ENCODE assay signal across 24 cellular contexts in genomic region chr1:101005191-101005590, GRCh38. TPM values are rescaled to one million over a fixed set of nuclear protein-coding genes. Genes with fewer than 3 reads are reported as not detected.
A peak's percentile ranks its signal among the peaks of the same experiment; 100 is the strongest.
DNase-seq lines count a peak whose midpoint lies in the region; ATAC-seq, FAIRE-seq and TF ChIP-seq lines count a peak whose summit lies in the region.
"Had no signal": no experiment of that assay in that cellular context is flagged by ENCODE, and none has a peak within 500 bp of the region (broad histone marks: within the 10 kb centered on the region; RNA-seq: fewer than 3 reads in every experiment).

No MANE protein-coding gene starts in this region.

- H3K4me3 ChIP-seq in IMR-90 (ENCODE audit: insufficient read depth, low read depth, low read length) (no peak overlapping the region), GM12878 (no peak overlapping the region)
- H3K4me3 ChIP-seq in effector memory CD4-positive, alpha-beta T cell (ENCODE audit: insufficient read depth, low read depth, low read length, poor library complexity, severe bottlenecking): no peak overlapping the region
- H3K4me3 ChIP-seq: cardiac muscle cell, heart left ventricle, MG63, pancreas, stomach, tibial nerve had no signal

- POLR2A ChIA-PET in activated CD4-positive, alpha-beta T cell treated with anti-CD3 and anti-CD28 coated beads, Interleukin-2, amount 10 ng/mL, durations not matched to agents 7 days and 5 days (lab: Charles Lee): no interaction called here
- POLR2A ChIA-PET in IMR-90 (lab: Charles Lee; ENCODE audit: unreplicated experiment) (no interaction called here), GM12878 (lab: Charles Lee) (no interaction called here)

- H3K9me1 ChIP-seq in IMR-90 (ENCODE audit: insufficient read depth, low read length): peaks cover 7% of the 10 kb centered on the region; the same call in 1 of the 2 replicates

- H3K27ac ChIP-seq in IMR-90 (ENCODE audit: insufficient read depth, low read length) (peak overlapping the region; percentile 49; the same call in 1 of the 2 replicates), GM12878 (ENCODE audit: control insufficient read depth, insufficient read depth) (no peak overlapping the region)
- no peak overlapping the region for H3K27ac ChIP-seq in effector memory CD4-positive, alpha-beta T cell (ENCODE audit: insufficient read depth, low read length, poor library complexity, severe bottlenecking)
- H3K27ac ChIP-seq: cardiac muscle cell, pancreas, tibial nerve, WERI-Rb-1 had no signal

- no peak overlapping the region for H2BK120ac ChIP-seq in IMR-90 (ENCODE audit: low read depth, low read length)

- H2AK9ac ChIP-seq in IMR-90 (replicated peaks; ENCODE audit: low read depth, low read length, poor library complexity): no peak overlapping the region

- DNase-seq in activated CD4-positive, alpha-beta T cell treated with anti-CD3 and anti-CD28 coated beads, Interleukin-2, amount 10 ng/mL, durations not matched to agents 7 days and 5 days: no peak
- no peak for DNase-seq in activated CD4-positive, alpha-beta T cell treated with anti-CD3 and anti-CD28 coated beads, Interleukin-2, amount 50 U/mL, for 48 hours
- DNase-seq in IMR-90 (no peak), GM12878 (ENCODE audit: low read depth, low spot score) (no peak), osteocyte (ENCODE audit: extremely low spot score, unreplicated experiment) (no peak), putamen (ENCODE audit: low spot score) (no peak), NCI-H1930 (lab: John Stamatoyannopoulos, UW) (no peak)
- DNase-seq in effector memory CD4-positive, alpha-beta T cell: no peak
- DNase-seq: amygdala, heart left ventricle, left cardiac atrium, MG63, naive B cell, NCI-H146, NCI-H524 treated with DMSO at 0.1 percent for 48 hours, pancreas, right cardiac atrium, stomach, WERI-Rb-1 had no signal

- H2AK5ac ChIP-seq in IMR-90 (ENCODE audit: low read depth, low read length): no peak overlapping the region

- peaks cover 69% of the 10 kb centered on the region for H3K36me3 Mint-ChIP-seq in activated CD4-positive, alpha-beta T cell treated with anti-CD3 and anti-CD28 coated beads, Interleukin-2, amount 10 ng/mL, durations not matched to agents 7 days and 5 days (ENCODE audit: low read depth)
- H3K36me3 Mint-ChIP-seq in osteocyte (ENCODE audit: unreplicated experiment): peaks cover 19% of the 10 kb centered on the region

- dilution Hi-C loops in IMR-90 (cut with HindIII; ENCODE audit: low sequenced_read_pairs, unreplicated experiment): no loop called here

- no peak overlapping the region for H2BK5ac ChIP-seq in IMR-90 (ENCODE audit: low read depth, low read length, poor library complexity, severe bottlenecking)

- no peak for FAIRE-seq in GM12878 (lab: Jason Lieb, UNC)
- FAIRE-seq: D721Med, H54, HepG2, pancreas had no signal

- no peak overlapping the region for H3K56ac ChIP-seq in IMR-90 (ENCODE audit: extremely low read depth, insufficient read depth, low read length)

- SMC1A ChIA-PET in GM12878 (lab: Charles Lee; ENCODE audit: uncharacterized antibody, unreplicated experiment): interaction anchor here (1.3 to 2.5 kb wide), 3 partner anchors 8 to 19 kb away, joined by 3 to 8 read pairs (median 6); no protein-coding TSS in a partner anchor

- RAD21 ChIA-PET in GM12878 (lab: Charles Lee; ENCODE audit: unreplicated experiment): interaction anchor here (1.0 to 1.2 kb wide), 2 partner anchors 17 to 284 kb away, joined by 3 read pairs; no protein-coding TSS in a partner anchor

- H4K91ac ChIP-seq in IMR-90 (ENCODE audit: insufficient read depth, low read depth, low read length): no peak overlapping the region

- 0 out of 4 replicates have a peak, but pooled peaks cover 0 to 8% of the 10 kb centered on the region in 2 experiments for H3K79me1 ChIP-seq in IMR-90 (ENCODE audit: low read depth in 1 of 2, low read length in 2 of 2)

- H3K27ac Mint-ChIP-seq in activated CD4-positive, alpha-beta T cell treated with anti-CD3 and anti-CD28 coated beads, Interleukin-2, amount 10 ng/mL, durations not matched to agents 7 days and 5 days: peak overlapping the region; percentile 31
- H3K27ac Mint-ChIP-seq in osteocyte (ENCODE audit: unreplicated experiment): peak overlapping the region; percentile 1

- TF ChIP-seq POLR2A in IMR-90 (IDR thresholded peaks at IDR 0.05; ENCODE audit: low read depth, low read length) (no peak), GM12878 (IDR thresholded peaks at IDR 0.05; ENCODE audit: low read depth, low read length) (no peak)

- H3K4me1 Mint-ChIP-seq in activated CD4-positive, alpha-beta T cell treated with anti-CD3 and anti-CD28 coated beads, Interleukin-2, amount 10 ng/mL, durations not matched to agents 7 days and 5 days: peaks cover 55% of the 10 kb centered on the region
- peaks cover 38% of the 10 kb centered on the region for H3K4me1 Mint-ChIP-seq in osteocyte (ENCODE audit: unreplicated experiment)

- no CpG with 5 or more reads among the region's 1 CpG for WGBS in IMR-90 (ENCODE audit: extremely low coverage in 2 of 2, insufficient read length in 1 of 2), 2 experiments
- WGBS in GM12878 (ENCODE audit: insufficient coverage, insufficient replicate concordance, low lambda C conversion rate, missing lambda C conversion rate): 100% methylated on average over 1 of the region's 1 CpG

- H3K27me3 ChIP-seq in IMR-90 (ENCODE audit: control insufficient read depth, insufficient read depth, low read length): no peaks in the 10 kb centered on the region
- H3K27me3 ChIP-seq in GM12878 (replicated peaks in 1 of 2; ENCODE audit: control insufficient read depth in 2 of 2, insufficient read depth in 2 of 2, low read length in 1 of 2): no peaks in the 10 kb centered on the region
- H3K27me3 ChIP-seq in effector memory CD4-positive, alpha-beta T cell (replicated peaks; ENCODE audit: control insufficient read depth, insufficient read depth, low read length, poor library complexity, severe bottlenecking): no peaks in the 10 kb centered on the region
- H3K27me3 ChIP-seq: cardiac muscle cell, heart left ventricle, MG63, pancreas, stomach, tibial nerve had no signal

- H2AFZ ChIP-seq in IMR-90 (replicated peaks; ENCODE audit: low read length, poor library complexity): no peak overlapping the region
- H2AFZ ChIP-seq in GM12878 (ENCODE audit: control insufficient read depth, low read depth, low read length): no peak overlapping the region

- H3K9ac ChIP-seq in IMR-90 (ENCODE audit: low read depth, low read length) (no peak overlapping the region), GM12878 (ENCODE audit: control insufficient read depth, insufficient read depth, low read length) (no peak overlapping the region)

- TF ChIP-seq EP300 in GM12878 (IDR thresholded peaks at IDR 0.05; ENCODE audit: borderline replicate concordance in 1 of 2, control insufficient read depth in 1 of 2, low read depth in 2 of 2, low read length in 2 of 2): no peak

- no peaks in the 10 kb centered on the region for H3K79me2 ChIP-seq in GM12878 (ENCODE audit: control insufficient read depth, insufficient read depth, low read length)

- H3K36me3 ChIP-seq in IMR-90 (ENCODE audit: control insufficient read depth, insufficient read depth, low read length) (peaks cover 2% of the 10 kb centered on the region; the same call in 1 of the 2 replicates), GM12878 (ENCODE audit: control insufficient read depth in 2 of 2, insufficient read depth in 2 of 2, low read length in 1 of 2) (peaks cover 0 to 5% of the 10 kb centered on the region in 2 experiments; a peak in 1 of 4 replicates)
- peaks cover 6% of the 10 kb centered on the region for H3K36me3 ChIP-seq in effector memory CD4-positive, alpha-beta T cell (ENCODE audit: control insufficient read depth, insufficient read depth, low read length)
- H3K36me3 ChIP-seq: pancreas had no signal

- no peak overlapping the region for H3K23ac ChIP-seq in IMR-90 (ENCODE audit: low read depth, low read length)

- intact Hi-C loops in IMR-90 (cut with micrococcal nuclease): loop anchor here (5.0 kb wide), 1 partner anchor 232 kb away; the partner anchor contains the start of gene S1PR1
- intact Hi-C loops in GM12878 (cut with micrococcal nuclease; ENCODE audit: unreplicated experiment): loop anchor here (5.0 kb wide), 1 partner anchor 282 kb away; no protein-coding TSS in a partner anchor

- H2BK15ac ChIP-seq in IMR-90 (ENCODE audit: low read depth, low read length): no peak overlapping the region

- CTCF ChIA-PET in activated CD4-positive, alpha-beta T cell treated with anti-CD3 and anti-CD28 coated beads, Interleukin-2, amount 10 ng/mL, durations not matched to agents 7 days and 5 days (lab: Charles Lee): no interaction called here
- CTCF ChIA-PET in IMR-90 (lab: Yijun Ruan, JAX) (interaction anchor here (1.3 kb wide), 1 partner anchor 16 kb away, joined by 4 read pairs; no protein-coding TSS in a partner anchor), GM12878 (lab: Yijun Ruan, JAX) (interaction anchor here (1.2 to 1.3 kb wide), 2 partner anchors 12 to 233 kb away, joined by 3 read pairs; no protein-coding TSS in a partner anchor)

- no peak for TF ChIP-seq RAD21 in IMR-90 (IDR thresholded peaks at IDR 0.05; ENCODE audit: low read length)
- TF ChIP-seq RAD21 in GM12878 (IDR thresholded peaks at IDR 0.05; ENCODE audit: insufficient read depth, low read depth, low read length): no peak

- H3K9me3 Mint-ChIP-seq in activated CD4-positive, alpha-beta T cell treated with anti-CD3 and anti-CD28 coated beads, Interleukin-2, amount 10 ng/mL, durations not matched to agents 7 days and 5 days: peaks cover 9% of the 10 kb centered on the region
- no peaks in the 10 kb centered on the region for H3K9me3 Mint-ChIP-seq in osteocyte (ENCODE audit: unreplicated experiment)

- H3K9me3 ChIP-seq in IMR-90 (ENCODE audit: control insufficient read depth, insufficient read depth, low read length) (no peaks in the 10 kb centered on the region), GM12878 (replicated peaks; ENCODE audit: control insufficient read depth, insufficient read depth, low read length) (no peaks in the 10 kb centered on the region; the same call in 2 of the 3 replicates)
- H3K9me3 ChIP-seq in effector memory CD4-positive, alpha-beta T cell (ENCODE audit: control insufficient read depth, low read length): no peaks in the 10 kb centered on the region
- H3K9me3 ChIP-seq: heart left ventricle, MG63, pancreas, stomach, tibial nerve had no signal

- 0 out of 2 replicates have a peak overlapping the region, but pooled peaks have one; percentile 47 for H4K5ac ChIP-seq in IMR-90 (ENCODE audit: low read depth, low read length)

- no peaks in the 10 kb centered on the region for H4K20me1 ChIP-seq in IMR-90 (ENCODE audit: insufficient read depth, low read length)
- no peaks in the 10 kb centered on the region for H4K20me1 ChIP-seq in GM12878 (ENCODE audit: control insufficient read depth, insufficient read depth)

- H3K4ac ChIP-seq in IMR-90 (ENCODE audit: low read depth, low read length): no peak overlapping the region

- H3K4me3 Mint-ChIP-seq in activated CD4-positive, alpha-beta T cell treated with anti-CD3 and anti-CD28 coated beads, Interleukin-2, amount 10 ng/mL, durations not matched to agents 7 days and 5 days: no peak overlapping the region
- no peak overlapping the region for H3K4me3 Mint-ChIP-seq in osteocyte (ENCODE audit: unreplicated experiment)

- no peak for ATAC-seq in IMR-90 (ENCODE audit: low read depth)
- ATAC-seq in GM12878: no peak
- ATAC-seq: left cardiac atrium had no signal

- BruUV-seq in IMR-90 (replicated peaks; lab: Mats Ljungman, UMichigan) (no TSS peak), GM12878 (replicated peaks; lab: Mats Ljungman, UMichigan) (no TSS peak)

- no peak overlapping the region for H4K8ac ChIP-seq in IMR-90 (ENCODE audit: low read depth in 2 of 2, low read length in 2 of 2)

- in situ Hi-C loops in IMR-90 (cut with MboI; ENCODE audit: low sequenced_read_pairs) (no loop called here), GM12878 (cut with MboI) (no loop called here)

- TF ChIP-seq CTCF in IMR-90 (conservative IDR thresholded peaks at IDR 0.05; ENCODE audit: low read depth, low read length) (no peak), GM12878 (IDR thresholded peaks at IDR 0.05 in 2 of 3, conservative IDR thresholded peaks at IDR 0.05 in 1 of 3; ENCODE audit: control insufficient read depth in 2 of 3, extremely low read depth in 1 of 3, insufficient read depth in 1 of 3, low read depth in 3 of 3, low read length in 3 of 3) (no peak), osteocyte (IDR thresholded peaks at IDR 0.05) (no peak)

- H3K14ac ChIP-seq in IMR-90 (replicated peaks; ENCODE audit: low read depth, low read length): no peak overlapping the region

- H3K4me2 ChIP-seq in IMR-90 (ENCODE audit: low read depth, low read length) (peak overlapping the region; percentile 42; the same call in 1 of the 2 replicates), GM12878 (ENCODE audit: control insufficient read depth, insufficient read depth) (no peak overlapping the region)

- H3K4me1 ChIP-seq in IMR-90 (ENCODE audit: control insufficient read depth, insufficient read depth, low read length) (peaks cover 10% of the 10 kb centered on the region; the same call in 1 of the 2 replicates), GM12878 (ENCODE audit: control insufficient read depth, insufficient read depth, low read length) (peaks cover 11% of the 10 kb centered on the region; the same call in 1 of the 2 replicates)
- peaks cover 32% of the 10 kb centered on the region for H3K4me1 ChIP-seq in effector memory CD4-positive, alpha-beta T cell (ENCODE audit: control insufficient read depth, insufficient read depth, low read length, poor library complexity, severe bottlenecking)
- H3K4me1 ChIP-seq: tibial nerve had no signal

- no peak overlapping the region for H2BK20ac ChIP-seq in IMR-90 (ENCODE audit: low read depth, low read length)

- no peaks in the 10 kb centered on the region for H3K27me3 Mint-ChIP-seq in activated CD4-positive, alpha-beta T cell treated with anti-CD3 and anti-CD28 coated beads, Interleukin-2, amount 10 ng/mL, durations not matched to agents 7 days and 5 days
- H3K27me3 Mint-ChIP-seq in osteocyte (ENCODE audit: unreplicated experiment): no peaks in the 10 kb centered on the region
- H3K27me3 Mint-ChIP-seq: naive B cell had no signal

- peak overlapping the region; percentile 81 for H3K18ac ChIP-seq in IMR-90 (ENCODE audit: low read depth, low read length)

RNA-seq across cellular contexts. Expression of gene DPH5, which starts 20.4 kb away (rescaled TPM):
- total RNA-seq in activated CD4-positive, alpha-beta T cell treated with anti-CD3 and anti-CD28 coated beads, Interleukin-2, amount 10 ng/mL, durations not matched to agents 7 days and 5 days: 10 to 100 TPM; 32.8 to 38.9 TPM
- total RNA-seq in IMR-90 (2012; rRNA removed): 32.3 and 45.5 TPM in 2 replicates
- 34.9 and 42.0 TPM in 2 replicates for polyA plus RNA-seq in IMR-90 (2012; rRNA removed)
- polyA plus RNA-seq in IMR-90 (2012; cell fraction: cytosol; rRNA removed): 9.5 and 24.6 TPM in 2 replicates
- 3.5 and 26.4 TPM in 2 replicates for polyA plus RNA-seq in IMR-90 (2012; cell fraction: nucleus; rRNA removed; ENCODE audit: low replicate concordance)
- total RNA-seq in GM12878 (2013; cell fraction: nucleolus; rRNA removed): 26.8 and 29.8 TPM in 2 replicates
- 44.1 and 50.6 TPM in 2 replicates for total RNA-seq in GM12878 (2014; rRNA removed)
- 70.2 and 72.0 TPM in 2 replicates for total RNA-seq in GM12878 (2014; rRNA removed; fragmentation: Illumina TruSeq; extraction: Trizol)
- 59.8 and 60.7 TPM in 2 replicates for total RNA-seq in GM12878 (2021)
- polyA plus RNA-seq in GM12878 (2011; ENCODE audit: low read depth): 97.2 TPM
- 95.5 and 118 TPM in 2 replicates for polyA plus RNA-seq in GM12878 (2011; rRNA removed)
- 38.8 and 54.9 TPM in 2 replicates for polyA plus RNA-seq in GM12878 (2011; cell fraction: cytosol; rRNA removed)
- polyA plus RNA-seq in GM12878 (2011; cell fraction: nucleus; rRNA removed): 24.8 and 27.6 TPM in 2 replicates
- 32.4 and 48.7 TPM in 2 replicates for polyA plus RNA-seq in GM12878 (2012)
- 76.5 and 103 TPM in 2 replicates for polyA plus RNA-seq in GM12878 (2014; fragmentation: Illumina TruSeq; extraction: Trizol)
- polyA plus RNA-seq in GM12878 (2014; fragmentation: Nextera tagmentation; extraction: Ambion mirVana): 10 to 100 TPM; 83.7 to 95.7 TPM
- polyA plus RNA-seq in GM12878 (2014; rRNA removed): 44.1 and 62.6 TPM in 2 replicates
- polyA plus RNA-seq in GM12878 (2016; fragmentation: Nextera tagmentation; extraction: Ambion mirVana): 10 to 100 TPM; 50.0 to 52.3 TPM
- polyA minus RNA-seq in GM12878 (2011; rRNA and poly(A)+ RNA removed): 29.8 and 30.5 TPM in 2 replicates
- polyA minus RNA-seq in GM12878 (2011; cell fraction: cytosol; rRNA and poly(A)+ RNA removed): 6.9 and 9.5 TPM in 2 replicates
- polyA minus RNA-seq in GM12878 (2011; cell fraction: nucleus; rRNA and poly(A)+ RNA removed): 12.2 and 15.4 TPM in 2 replicates
- total RNA-seq in osteocyte: 49.1 and 51.7 TPM in 2 replicates
